In the genomic region with DNA sequence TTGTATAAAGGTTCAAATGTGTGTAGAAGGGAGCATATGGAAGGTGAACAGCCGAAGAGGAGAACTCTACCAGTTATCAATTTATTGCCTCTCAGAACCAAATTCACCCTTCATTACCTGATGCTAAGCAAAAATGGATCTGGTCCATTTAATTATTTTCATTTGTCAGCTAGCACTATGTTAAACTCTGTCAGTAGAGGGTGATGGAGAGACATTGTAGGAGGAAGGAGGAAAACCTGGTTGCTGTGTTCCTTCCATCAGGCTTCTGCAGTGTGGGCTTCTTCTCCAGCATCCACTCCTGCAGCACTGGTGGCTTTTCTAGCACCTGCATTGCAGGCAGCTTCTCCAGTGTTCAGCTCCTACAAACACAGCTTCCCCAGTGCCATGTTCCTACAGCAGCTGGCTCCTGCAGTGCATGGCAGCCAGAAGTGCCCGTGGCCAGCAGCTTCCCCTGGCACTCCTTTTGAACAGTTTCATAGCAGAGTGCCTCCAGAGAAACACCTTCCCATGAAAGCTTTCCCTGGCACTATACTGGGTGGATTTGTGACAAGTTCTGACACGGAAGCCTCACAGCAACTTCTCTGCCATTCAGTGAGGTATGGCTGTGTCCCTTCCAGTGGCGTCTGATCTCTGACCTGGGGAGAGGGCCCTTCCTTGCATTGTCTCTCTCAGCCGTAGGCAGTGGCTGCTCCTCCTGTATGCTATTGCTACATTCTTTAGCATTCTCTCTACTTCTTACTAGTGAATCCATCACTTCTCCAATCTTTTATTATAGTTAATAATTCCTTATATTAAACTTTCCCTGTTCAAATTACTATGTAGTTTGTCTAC, we compare ENCODE assay signal across 9 cellular contexts. TPM values are rescaled to one million over a fixed set of nuclear protein-coding genes. Genes with fewer than 3 reads are reported as not detected.
DNase-seq lines count a peak whose midpoint lies in the region; ATAC-seq and TF ChIP-seq lines count a peak whose summit lies in the region.
"Had no signal": no experiment of that assay in that cellular context is flagged by ENCODE, and none has a peak within 500 bp of the region (broad histone marks: within the 10 kb centered on the region; RNA-seq: fewer than 3 reads in every experiment).

No MANE protein-coding gene starts in this region.

- H3K36me3 ChIP-seq in left ventricle myocardium inferior (no peaks in the 10 kb centered on the region), OCI-LY1 (ENCODE audit: insufficient read depth, low read length) (no peaks in the 10 kb centered on the region)

- peaks cover 4% of the 10 kb centered on the region for H3K4me1 Mint-ChIP-seq in type B pancreatic cell (ENCODE audit: unreplicated experiment)

- H3K4me3 Mint-ChIP-seq in type B pancreatic cell = no peak overlapping the region

- H3K27ac Mint-ChIP-seq in type B pancreatic cell = no peak overlapping the region

- TF ChIP-seq CTCF in left ventricle myocardium inferior (IDR thresholded peaks at IDR 0.05; ENCODE audit: borderline replicate concordance) (peak; percentile 44), OCI-LY1 (IDR thresholded peaks at IDR 0.05; ENCODE audit: low read length) (peak; percentile 63), epithelial cell of esophagus (IDR thresholded peaks at IDR 0.05; ENCODE audit: insufficient read depth, low read depth, low read length, missing control alignments) (peak; percentile 57), type B pancreatic cell (conservative IDR thresholded peaks at IDR 0.05) (peak; percentile 52)

- H3K4me2 ChIP-seq in OCI-LY1 (ENCODE audit: low read length) = no peak overlapping the region

- DNase-seq in left ventricle myocardium inferior = no peak
- DNase-seq in left cardiac atrium = no peak
- DNase-seq in epithelial cell of esophagus (ENCODE audit: low read depth) = peak; percentile 47
- DNase-seq in type B pancreatic cell (ENCODE audit: extremely low spot score, unreplicated experiment) = no peak
- DNase-seq in middle frontal gyrus (ENCODE audit: extremely low spot score, low spot score) = no peak
- no peak for DNase-seq in activated CD4-positive, CD25-positive, alpha-beta regulatory T cell treated with anti-CD3 and anti-CD28 coated beads, Interleukin-2, amount 50 U/mL, for 72 hours
- DNase-seq: activated CD8-positive, alpha-beta memory T cell treated with anti-CD3 and anti-CD28 coated beads, Interleukin-2, amount 50 U/mL, for 48 hours had no signal

- H3K27me3 Mint-ChIP-seq in type B pancreatic cell = no peaks in the 10 kb centered on the region

- no peak overlapping the region for H3K27ac ChIP-seq in left ventricle myocardium inferior (replicated peaks)
- H3K27ac ChIP-seq in OCI-LY1 (ENCODE audit: low read depth, low read length, poor library complexity, severe bottlenecking) = no peak overlapping the region

- no peak overlapping the region for H3K9ac ChIP-seq in OCI-LY1 (ENCODE audit: low read length)

- H3K79me2 ChIP-seq in OCI-LY1 (ENCODE audit: insufficient read depth, low read length) = no peaks in the 10 kb centered on the region

- H3F3A ChIP-seq in OCI-LY1 (ENCODE audit: insufficient read depth, low read length) = no peaks in the 10 kb centered on the region

- no peaks in the 10 kb centered on the region for H4K20me1 ChIP-seq in OCI-LY1 (ENCODE audit: insufficient read depth, low read length)

- no peak overlapping the region for H2AFZ ChIP-seq in OCI-LY1 (ENCODE audit: low read length)

- H3K36me3 Mint-ChIP-seq in type B pancreatic cell = no peaks in the 10 kb centered on the region

- ATAC-seq in left cardiac atrium (no peak), HG03342 (IDR thresholded peaks at IDR 0.05; ENCODE audit: unreplicated experiment) (no peak)

- H3K4me3 ChIP-seq in left ventricle myocardium inferior = no peak overlapping the region
- no peak overlapping the region for H3K4me3 ChIP-seq in OCI-LY1 (ENCODE audit: low read depth, low read length, poor library complexity, severe bottlenecking)
- no peak overlapping the region for H3K4me3 ChIP-seq in epithelial cell of esophagus (ENCODE audit: low read length)

- intact Hi-C loops in left ventricle myocardium inferior (cut with micrococcal nuclease) = no loop called here
- intact Hi-C loops in left cardiac atrium (cut with DNase I) = loop anchor here in 1 of 2 donors (10.0 kb wide), 1 partner anchor 255 kb away; no protein-coding TSS in a partner anchor

- H3K27me3 ChIP-seq in left ventricle myocardium inferior (ENCODE audit: low read depth) (no peaks in the 10 kb centered on the region), OCI-LY1 (ENCODE audit: insufficient read depth, low read length) (peaks cover 13% of the 10 kb centered on the region; the same call in 1 of the 2 replicates)

- H3K4me1 ChIP-seq in left ventricle myocardium inferior = no peaks in the 10 kb centered on the region
- no peaks in the 10 kb centered on the region for H3K4me1 ChIP-seq in OCI-LY1 (ENCODE audit: insufficient read depth, low read length, severe bottlenecking)

- H3K9me3 ChIP-seq in left ventricle myocardium inferior (replicated peaks) = no peaks in the 10 kb centered on the region
- no peaks in the 10 kb centered on the region for H3K9me3 ChIP-seq in OCI-LY1 (ENCODE audit: low read length)

- no peaks in the 10 kb centered on the region for H3K9me3 Mint-ChIP-seq in type B pancreatic cell

- H3K9me2 ChIP-seq in OCI-LY1 (ENCODE audit: low read depth, low read length) = no peaks in the 10 kb centered on the region

RNA-seq across cellular contexts. Expression of gene IL17RD, which starts 14.6 kb away (rescaled TPM):
- total RNA-seq in left ventricle myocardium inferior (9.6 TPM), left cardiac atrium (1 to 10 TPM; 3.9 to 5.9 TPM), type B pancreatic cell (ENCODE audit: low replicate concordance) (14.8 and 47.4 TPM in 2 replicates)

RNA-seq across cellular contexts. Expression of gene HESX1, which starts 20.0 kb away (rescaled TPM):
- 0.30 TPM for total RNA-seq in left ventricle myocardium inferior
- total RNA-seq in left cardiac atrium = under 1 TPM in 1 of 2 donors, not detected in 1; 0.56 TPM
- 0.40 and 1.7 TPM in 2 replicates for total RNA-seq in type B pancreatic cell (ENCODE audit: low replicate concordance)

RNA-seq across cellular contexts. Expression of gene APPL1, which starts 47.7 kb away (rescaled TPM):
- total RNA-seq in left ventricle myocardium inferior (51.4 TPM), left cardiac atrium (10 to 100 TPM; 33.5 to 38.1 TPM), type B pancreatic cell (ENCODE audit: low replicate concordance) (34.2 and 39.4 TPM in 2 replicates)
